Comparison of ENCODE assay signal across 26 cellular contexts in genomic region chr20:43138061-43138860, GRCh38. TPM values are rescaled to one million over a fixed set of nuclear protein-coding genes. Genes with fewer than 3 reads are reported as not detected.
DNase-seq lines count a peak whose midpoint lies in the region; ATAC-seq, FAIRE-seq and TF ChIP-seq lines count a peak whose summit lies in the region.
"Had no signal": no experiment of that assay in that cellular context is flagged by ENCODE, and none has a peak within 500 bp of the region (broad histone marks: within the 10 kb centered on the region; RNA-seq: fewer than 3 reads in every experiment).

No MANE protein-coding gene starts in this region.

- CTCF ChIA-PET in HEK293T (lab: Yijun Ruan, JAX), result no interaction called here

- FAIRE-seq in HTR-8/SVneo (lab: Jason Lieb, UNC), result peak; percentile 69
- FAIRE-seq: keratinocyte had no signal

- no peak for ATAC-seq in HG03045 (IDR thresholded peaks at IDR 0.05; ENCODE audit: unreplicated experiment)
- ATAC-seq: activated naive CD8-positive, alpha-beta T cell treated with anti-CD3 and anti-CD28 coated beads, Interleukin-2, amount 50 U/mL, for 24 hours; activated T-cell treated with anti-CD3 and anti-CD28 coated beads, Interleukin-2, amount 50 U/mL, for 4 hours; natural killer cell treated with Interleukin-12 subunit alpha and Interleukin-12 subunit beta and Interleukin-15 and Interleukin-18, amount 100 ng/mL, for 72 hours; stimulated activated naive CD8-positive, alpha-beta T cell treated with anti-CD3 and anti-CD28 coated beads, Interleukin-15, Interleukin-2, amounts not matched to agents 100 U/mL and 50 U/mL, for 24 hours had no signal

- DNase-seq in C1 segment of cervical spinal cord (lab: John Stamatoyannopoulos, UW) (peak in 9 of 14 donors; percentile 2 to 68 (median 21)), HTR-8/SVneo (ENCODE audit: insufficient read length, low spot score) (no peak), head of caudate nucleus (peak in 36 of 42 donors; percentile 11 to 64 (median 40)), occipital lobe (lab: John Stamatoyannopoulos, UW) (peak; percentile 24), HEK293T (ENCODE audit: extremely low spot score) (no peak), SKM-1 treated with dmso at 0.1 percent for 144 hours (lab: John Stamatoyannopoulos, UW; ENCODE audit: unreplicated experiment) (no peak)
- DNase-seq: activated gamma-delta T cell treated with Interleukin-2 at 50 U/mL for 16 hours; activated naive CD8-positive, alpha-beta T cell treated with anti-CD3 and anti-CD28 coated beads, Interleukin-2, amount 50 U/mL, for 24 hours; activated T-cell treated with anti-CD3 and anti-CD28 coated beads, Interleukin-2, amount 50 U/mL, for 4 hours; central memory CD4-positive, alpha-beta T cell; DMS79 treated with DMSO at 0.1 percent for 48 hours; endodermal cell; GF-D8; HCEC 1CT; NCI-H146; stimulated activated CD4-positive, alpha-beta T cell treated with anti-CD3 and anti-CD28 coated beads, Interleukin-1b, Interleukin-23, amount 100 ng/mL, for 48 hours; stimulated activated naive CD8-positive, alpha-beta T cell treated with anti-CD3 and anti-CD28 coated beads, Interleukin-15, Interleukin-2, amounts not matched to agents 100 U/mL and 50 U/mL, for 24 hours; SW 1271; T-helper 9 cell had no signal

- POLR2A ChIA-PET in HEK293T (lab: Yijun Ruan, JAX), result no interaction called here

- intact Hi-C loops in head of caudate nucleus (cut with DNase I), result no loop called here

TF ChIP-seq in HEK293T, 16 proteins besides CTCF, POLR2A, EP300 and RAD21:
- TF ChIP-seq LEF1 (IDR thresholded peaks at IDR 0.05; ENCODE audit: borderline replicate concordance), result no peak
- TF ChIP-seq ELF4 (IDR thresholded peaks at IDR 0.05), result no peak

RNA-seq across cellular contexts. Expression of gene PTPRT, which starts 51.4 kb away (rescaled TPM):
- total RNA-seq in occipital lobe, result 17.8 TPM
- total RNA-seq: activated T-cell treated with anti-CD3 and anti-CD28 coated beads, Interleukin-2, amount 50 U/mL, for 4 hours; B cell; fibroblast of villous mesenchyme; natural killer cell treated with Interleukin-12 subunit alpha and Interleukin-12 subunit beta and Interleukin-15 and Interleukin-18, amount 100 ng/mL, for 72 hours; osteocyte; thoracic aorta had no signal

Comparison
In these comparisons a context has a peak if more than half of its experiments do, and no peak if none do; other contexts are left out.
1. DNase-seq: peak in C1 segment of cervical spinal cord (9 of 14), head of caudate nucleus (36 of 42) and occipital lobe (single experiment); none in HTR-8/SVneo (single experiment), HEK293T (single experiment) and SKM-1 treated with dmso at 0.1 percent for 144 hours (single experiment).